In the genomic region with DNA sequence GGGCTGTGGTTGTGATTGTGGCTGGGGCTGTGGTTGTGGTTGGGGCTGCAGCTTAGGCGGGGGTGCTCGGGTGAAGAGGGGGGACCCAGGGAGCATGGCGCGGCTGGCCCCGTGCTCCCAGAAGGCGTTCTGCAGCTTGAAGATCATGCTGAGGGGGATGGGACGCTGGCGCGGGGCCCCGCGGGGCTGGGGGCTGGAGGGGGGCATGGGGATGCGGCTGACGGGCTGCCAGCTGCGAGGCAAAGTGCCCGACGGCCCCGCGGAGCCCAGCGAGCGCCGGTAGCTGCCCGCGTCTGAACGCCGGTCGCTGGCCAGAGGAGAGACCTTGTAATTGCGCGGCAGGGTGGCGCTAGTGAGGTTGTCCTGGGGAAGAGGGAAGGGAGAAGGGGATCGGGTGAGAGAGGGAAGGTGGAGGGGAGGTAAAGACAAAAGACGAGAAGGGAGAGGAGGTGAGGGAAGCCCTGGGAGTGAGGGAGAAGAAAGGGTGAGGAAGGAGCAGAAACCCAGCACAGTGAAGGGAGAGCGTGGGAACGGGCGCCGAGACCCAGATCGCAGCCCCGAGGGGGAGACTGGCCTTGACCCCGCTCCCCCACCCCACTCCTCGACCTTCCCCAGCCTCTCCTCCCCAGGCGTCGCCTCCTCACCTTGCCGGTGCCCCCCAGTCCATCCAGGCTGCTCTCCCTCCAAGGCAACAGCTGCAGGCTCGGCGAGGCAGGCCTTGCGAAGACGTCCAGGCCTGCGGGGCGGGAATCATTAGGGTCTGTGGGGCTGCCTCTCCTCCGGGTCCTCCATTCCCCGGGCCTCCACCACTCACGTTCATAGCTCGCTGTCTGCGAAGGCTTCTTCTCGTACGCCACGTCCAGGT, we compare ENCODE assay signal across 24 cellular contexts. TPM values are rescaled to one million over a fixed set of nuclear protein-coding genes. Genes with fewer than 3 reads are reported as not detected.
DNase-seq lines count a peak whose midpoint lies in the region; ATAC-seq and TF ChIP-seq lines count a peak whose summit lies in the region.
"Had no signal": no experiment of that assay in that cellular context is flagged by ENCODE, and none has a peak within 500 bp of the region (broad histone marks: within the 10 kb centered on the region; RNA-seq: fewer than 3 reads in every experiment).

No MANE protein-coding gene starts in this region.

- H3K9me3 Mint-ChIP-seq in GM23338: peaks cover 3% of the 10 kb centered on the region; the same call in 2 of the 3 replicates
- H3K9me3 Mint-ChIP-seq in stimulated activated naive B cell treated with anti-CD40 and anti-IgM and Interleukin-4, amounts not matched to agents 10 μg/mL and 1 μg/mL and 100 μg/mL, for 72 hours: no peaks in the 10 kb centered on the region
- H3K9me3 Mint-ChIP-seq: activated CD4-positive, alpha-beta T cell treated with anti-CD3 and anti-CD28 coated beads, Interleukin-2, amount 10 ng/mL, durations not matched to agents 24 days and 14 days; activated T-helper 2 cell treated with anti-CD3 and anti-CD28 coated beads, Interferon-gamma antibody, Interleukin-2, Interleukin-4, amounts not matched to agents 10 μg/mL and 5 μg/mL and 100 μg/mL, durations not matched to agents 14 hours and 24 hours and 36 hours; CD4-positive, alpha-beta T cell; neural crest cell had no signal

- H3K4me3 ChIP-seq in GM23338 (peak overlapping the region; percentile 67), astrocyte of the spinal cord (ENCODE audit: low read depth, low read length) (no peak overlapping the region), iPS-18a (ENCODE audit: low read length) (peak overlapping the region; percentile 40), hepatocyte (no peak overlapping the region)
- H3K4me3 ChIP-seq: gastrocnemius medialis, PC-9, prostate gland, SJSA1, testis, uterus had no signal

- DNase-seq in GM23338 (ENCODE audit: low spot score) (peak; percentile 97), astrocyte of the spinal cord (ENCODE audit: low read depth, low spot score) (no peak), substantia nigra (lab: John Stamatoyannopoulos, UW) (no peak), hepatocyte (ENCODE audit: low spot score) (no peak), SIG-M5 treated with dmso at 0.1 percent for 504 hours (lab: John Stamatoyannopoulos, UW; ENCODE audit: unreplicated experiment) (no peak)
- DNase-seq in stimulated activated naive B cell treated with anti-CD40 and anti-IgM and Interleukin-4, amounts not matched to agents 10 μg/mL and 1 μg/mL and 100 μg/mL, for 72 hours: no peak
- DNase-seq: activated CD4-positive, alpha-beta T cell treated with anti-CD3 and anti-CD28 coated beads, Interleukin-2, amount 10 ng/mL, durations not matched to agents 24 days and 14 days; CD4-positive, alpha-beta T cell; effector CD4-positive, alpha-beta T cell; gastrocnemius medialis; GDM1; NCI-H1105; NCI-H2029 treated with DMSO at 0.1 percent for 48 hours; NCI-H226; PC-9; testis; uterus had no signal

- no peaks in the 10 kb centered on the region for H3K79me2 ChIP-seq in GM23338 (replicated peaks; ENCODE audit: insufficient read depth)
- peaks cover 4% of the 10 kb centered on the region for H3K79me2 ChIP-seq in hepatocyte

- in situ Hi-C loops in astrocyte of the spinal cord (cut with HindIII; ENCODE audit: low sequenced_read_pairs): no loop called here

- TF ChIP-seq CTCF in GM23338 (conservative IDR thresholded peaks at IDR 0.05; ENCODE audit: low read depth in 2 of 2): peak; percentile 53 to 79
- TF ChIP-seq CTCF in astrocyte of the spinal cord (IDR thresholded peaks at IDR 0.05; ENCODE audit: low read depth, low read length): peak; percentile 21
- TF ChIP-seq CTCF in hepatocyte (IDR thresholded peaks at IDR 0.05; ENCODE audit: poor library complexity): no peak

- H2AFZ ChIP-seq in GM23338: no peak overlapping the region
- no peak overlapping the region for H2AFZ ChIP-seq in hepatocyte
- H2AFZ ChIP-seq: PC-9 had no signal

- WGBS in hepatocyte (ENCODE audit: low lambda C conversion rate, missing lambda C conversion rate): 68% methylated on average over 41 of the region's 56 CpGs

- H3K9me2 ChIP-seq in GM23338 (ENCODE audit: insufficient read depth): no peaks in the 10 kb centered on the region
- H3K9me2 ChIP-seq in hepatocyte (replicated peaks; ENCODE audit: insufficient read depth): no peaks in the 10 kb centered on the region

- H3K36me3 Mint-ChIP-seq in GM23338 (ENCODE audit: low read depth): no peaks in the 10 kb centered on the region; the same call in 1 of the 3 replicates
- H3K36me3 Mint-ChIP-seq in stimulated activated naive B cell treated with anti-CD40 and anti-IgM and Interleukin-4, amounts not matched to agents 10 μg/mL and 1 μg/mL and 100 μg/mL, for 72 hours: no peaks in the 10 kb centered on the region
- H3K36me3 Mint-ChIP-seq: activated naive CD8-positive, alpha-beta T cell had no signal

- H4K20me1 ChIP-seq in GM23338 (replicated peaks; ENCODE audit: insufficient read depth): peaks cover 7% of the 10 kb centered on the region
- no peaks in the 10 kb centered on the region for H4K20me1 ChIP-seq in hepatocyte (ENCODE audit: insufficient read depth, poor library complexity, severe bottlenecking)

- ATAC-seq in GM23338: peak; percentile 72
- ATAC-seq in stimulated activated naive B cell treated with anti-CD40 and anti-IgM and Interleukin-4, amounts not matched to agents 10 μg/mL and 1 μg/mL and 100 μg/mL, for 72 hours (replicated peaks): no peak
- ATAC-seq: gastrocnemius medialis had no signal

- H3K27ac ChIP-seq in GM23338 (ENCODE audit: low read depth) (no peak overlapping the region), iPS-18a (ENCODE audit: low read length) (no peak overlapping the region), substantia nigra (ENCODE audit: low read depth, low read length, poor library complexity, severe bottlenecking) (no peak overlapping the region), hepatocyte (no peak overlapping the region)
- H3K27ac ChIP-seq: gastrocnemius medialis, PC-9, prostate gland, SJSA1, testis, uterus had no signal

- H3K9me3 ChIP-seq in iPS-18a (ENCODE audit: control insufficient read depth, low read depth, low read length) (no peaks in the 10 kb centered on the region), hepatocyte (ENCODE audit: low read depth) (no peaks in the 10 kb centered on the region)
- H3K9me3 ChIP-seq: gastrocnemius medialis, prostate gland, SJSA1, testis, uterus had no signal

- H3K9ac ChIP-seq in iPS-18a (ENCODE audit: low read length): no peak overlapping the region

- H3K27me3 ChIP-seq in GM23338 (ENCODE audit: insufficient read depth): peaks cover 46% of the 10 kb centered on the region
- H3K27me3 ChIP-seq in iPS-18a (ENCODE audit: control insufficient read depth, insufficient read depth, low read length): peaks cover 22% of the 10 kb centered on the region
- no peaks in the 10 kb centered on the region for H3K27me3 ChIP-seq in hepatocyte
- H3K27me3 ChIP-seq: gastrocnemius medialis, SJSA1, testis, uterus had no signal

- peak overlapping the region; percentile 86 for H3K4me2 ChIP-seq in GM23338
- H3K4me2 ChIP-seq in hepatocyte: no peak overlapping the region
- H3K4me2 ChIP-seq: PC-9 had no signal

- H3K36me3 ChIP-seq in GM23338 (ENCODE audit: insufficient read depth) (no peaks in the 10 kb centered on the region), iPS-18a (ENCODE audit: control insufficient read depth, low read depth, low read length) (no peaks in the 10 kb centered on the region), hepatocyte (replicated peaks; ENCODE audit: insufficient read depth, low read depth) (no peaks in the 10 kb centered on the region)
- H3K36me3 ChIP-seq: gastrocnemius medialis, prostate gland, SJSA1, uterus had no signal

- H3K27me3 Mint-ChIP-seq in GM23338 (ENCODE audit: insufficient read depth, low read depth, poor library complexity): peaks cover 39% of the 10 kb centered on the region
- H3K27me3 Mint-ChIP-seq in stimulated activated naive B cell treated with anti-CD40 and anti-IgM and Interleukin-4, amounts not matched to agents 10 μg/mL and 1 μg/mL and 100 μg/mL, for 72 hours: peaks cover 37 to 40% of the 10 kb centered on the region in 2 donors

- no peak overlapping the region for H3K27ac Mint-ChIP-seq in GM23338
- peak overlapping the region; percentile 22 for H3K27ac Mint-ChIP-seq in stimulated activated naive B cell treated with anti-CD40 and anti-IgM and Interleukin-4, amounts not matched to agents 10 μg/mL and 1 μg/mL and 100 μg/mL, for 72 hours
- H3K27ac Mint-ChIP-seq: activated CD4-positive, alpha-beta T cell treated with anti-CD3 and anti-CD28 coated beads, Interleukin-2, amount 10 ng/mL, durations not matched to agents 24 days and 14 days; activated naive CD8-positive, alpha-beta T cell; activated T-helper 2 cell treated with anti-CD3 and anti-CD28 coated beads, Interferon-gamma antibody, Interleukin-2, Interleukin-4, amounts not matched to agents 10 μg/mL and 5 μg/mL and 100 μg/mL, durations not matched to agents 14 hours and 24 hours and 36 hours; CD4-positive, alpha-beta T cell had no signal

- peaks cover 4% of the 10 kb centered on the region; the same call in 1 of the 2 replicates for H3K4me1 ChIP-seq in GM23338 (ENCODE audit: insufficient read depth)
- H3K4me1 ChIP-seq in iPS-18a (ENCODE audit: control insufficient read depth, low read depth, low read length): no peaks in the 10 kb centered on the region
- H3K4me1 ChIP-seq in hepatocyte (ENCODE audit: insufficient read depth): no peaks in the 10 kb centered on the region
- H3K4me1 ChIP-seq: prostate gland, testis, uterus had no signal

- peaks cover 2% of the 10 kb centered on the region; the same call in 1 of the 2 replicates for H3F3A ChIP-seq in GM23338 (replicated peaks; ENCODE audit: low read depth)

- H3K4me3 Mint-ChIP-seq in GM23338: peak overlapping the region; percentile 73
- H3K4me3 Mint-ChIP-seq in stimulated activated naive B cell treated with anti-CD40 and anti-IgM and Interleukin-4, amounts not matched to agents 10 μg/mL and 1 μg/mL and 100 μg/mL, for 72 hours: no peak overlapping the region
- H3K4me3 Mint-ChIP-seq: activated CD4-positive, alpha-beta T cell treated with anti-CD3 and anti-CD28 coated beads, Interleukin-2, amount 10 ng/mL, durations not matched to agents 24 days and 14 days; activated naive CD8-positive, alpha-beta T cell; CD4-positive, alpha-beta T cell; neural crest cell had no signal

- peaks cover 8% of the 10 kb centered on the region for H3K4me1 Mint-ChIP-seq in GM23338
- H3K4me1 Mint-ChIP-seq in stimulated activated naive B cell treated with anti-CD40 and anti-IgM and Interleukin-4, amounts not matched to agents 10 μg/mL and 1 μg/mL and 100 μg/mL, for 72 hours: peaks cover 9 to 25% of the 10 kb centered on the region in 2 donors

RNA-seq across cellular contexts. Expression of a gene that starts 9.1 kb away (rescaled TPM):
- total RNA-seq in GM23338 (2014; rRNA removed; shearing (Covaris generic)): 9.6 and 11.3 TPM in 2 replicates
- polyA plus RNA-seq in GM23338 (2016; fragmentation: Nextera tagmentation; extraction: Ambion mirVana) (12.9 and 15.5 TPM in 2 replicates), hepatocyte (14.8 and 22.9 TPM in 2 replicates)
- total RNA-seq in hepatocyte: 7.9 and 8.7 TPM in 2 replicates

RNA-seq across cellular contexts. Expression of a gene that starts 10.7 kb away (rescaled TPM):
- 33.0 and 34.1 TPM in 2 replicates for total RNA-seq in GM23338 (2014; rRNA removed; shearing (Covaris generic))
- polyA plus RNA-seq in GM23338 (2016; fragmentation: Nextera tagmentation; extraction: Ambion mirVana): 85.9 and 91.1 TPM in 2 replicates
- total RNA-seq in hepatocyte: 2.7 and 3.3 TPM in 2 replicates
- 2.4 and 2.5 TPM in 2 replicates for polyA plus RNA-seq in hepatocyte

RNA-seq across cellular contexts. Expression of a gene that starts 25.4 kb away (rescaled TPM):
- 81.1 and 84.7 TPM in 2 replicates for total RNA-seq in GM23338 (2014; rRNA removed; shearing (Covaris generic))
- polyA plus RNA-seq in GM23338 (2016; fragmentation: Nextera tagmentation; extraction: Ambion mirVana) (33.3 and 39.4 TPM in 2 replicates), hepatocyte (7.1 and 7.3 TPM in 2 replicates)
- total RNA-seq in hepatocyte: 10.1 and 13.9 TPM in 2 replicates

RNA-seq across cellular contexts. Expression of a gene that starts 28.0 kb away (rescaled TPM):
- 39.0 and 45.9 TPM in 2 replicates for total RNA-seq in GM23338 (2014; rRNA removed; shearing (Covaris generic))
- 52.3 and 56.3 TPM in 2 replicates for polyA plus RNA-seq in GM23338 (2016; fragmentation: Nextera tagmentation; extraction: Ambion mirVana)
- total RNA-seq in hepatocyte: 42.5 and 51.0 TPM in 2 replicates
- polyA plus RNA-seq in hepatocyte: 66.7 and 72.8 TPM in 2 replicates

RNA-seq across cellular contexts. Expression of a gene that starts 55.2 kb away (rescaled TPM):
- 4.2 and 6.4 TPM in 2 replicates for total RNA-seq in GM23338 (2014; rRNA removed; shearing (Covaris generic))
- 2.8 and 3.1 TPM in 2 replicates for polyA plus RNA-seq in GM23338 (2016; fragmentation: Nextera tagmentation; extraction: Ambion mirVana)
- 3.3 and 5.5 TPM in 2 replicates for total RNA-seq in hepatocyte
- polyA plus RNA-seq in hepatocyte: 2.7 and 7.6 TPM in 2 replicates
- total RNA-seq: activated CD4-positive, alpha-beta T cell treated with anti-CD3 and anti-CD28 coated beads, Interleukin-2, amount 10 ng/mL, durations not matched to agents 24 days and 14 days; activated T-helper 2 cell treated with anti-CD3 and anti-CD28 coated beads, Interferon-gamma antibody, Interleukin-2, Interleukin-4, amounts not matched to agents 10 μg/mL and 5 μg/mL and 100 μg/mL, durations not matched to agents 14 hours and 24 hours and 36 hours; CD4-positive, alpha-beta T cell; neural crest cell; T-helper 1 cell treated with Interleukin-12 subunit alpha and Interleukin-12 subunit beta and Interleukin-4 antibody, amounts not matched to agents 30 ng/mL and 1 ng/mL, for 36 hours had no signal

Comparison
In these comparisons a context has a peak if more than half of its experiments do, and no peak if none do; other contexts are left out.
1. H3K4me3 ChIP-seq: peak in GM23338 (single experiment) and iPS-18a (single experiment); none in astrocyte of the spinal cord (single experiment) and hepatocyte (single experiment).